In genomic region chr6:26389349-26389799, GRCh38 we compare ENCODE assay signal across 1 cellular context.
TF ChIP-seq lines count a peak whose summit lies in the region.

No MANE protein-coding gene starts in this region.

TF ChIP-seq in K562, 482 proteins besides CTCF, POLR2A, EP300 and RAD21 (continued from another document):
- TF ChIP-seq ARID3A (IDR thresholded peaks at IDR 0.05; ENCODE audit: borderline replicate concordance, low read depth, low read length) (no peak), HNRNPUL1 (IDR thresholded peaks at IDR 0.05; ENCODE audit: low read length) (no peak), CHD2 (IDR thresholded peaks at IDR 0.05; ENCODE audit: low read depth, low read length) (no peak), JUN (IDR thresholded peaks at IDR 0.05; ENCODE audit: borderline replicate concordance, low read depth, low read length) (peak; percentile 60), JUN (CRISPR knock-in tag; IDR thresholded peaks at IDR 0.05; ENCODE audit: borderline replicate concordance) (no peak), ZNF77 (CRISPR knock-in tag; IDR thresholded peaks at IDR 0.05) (no peak), FOXA3 (CRISPR knock-in tag; conservative IDR thresholded peaks at IDR 0.05 in 1 of 2, IDR thresholded peaks at IDR 0.05 in 1 of 2) (no peak), LCOR (CRISPR knock-in tag; IDR thresholded peaks at IDR 0.05) (no peak), CEBPG (CRISPR knock-in tag; IDR thresholded peaks at IDR 0.05) (peak; percentile 98), CEBPG (tag; conservative IDR thresholded peaks at IDR 0.05 in 1 of 2, IDR thresholded peaks at IDR 0.05 in 1 of 2) (peak; percentile 80 to 98), ESRRB (CRISPR knock-in tag; IDR thresholded peaks at IDR 0.05; ENCODE audit: borderline replicate concordance) (no peak), ZEB2 (IDR thresholded peaks at IDR 0.05) (peak; percentile 60; the same call in 1 of the 2 replicates), ATF4 (CRISPR knock-in tag; IDR thresholded peaks at IDR 0.05) (peak; percentile 71), ZNF324 (CRISPR knock-in tag; IDR thresholded peaks at IDR 0.05) (no peak), MITF (IDR thresholded peaks at IDR 0.05) (no peak), ZNF23 (CRISPR knock-in tag; IDR thresholded peaks at IDR 0.05) (no peak), ZKSCAN8 (CRISPR knock-in tag; IDR thresholded peaks at IDR 0.05) (no peak), ZNF449 (CRISPR knock-in tag; IDR thresholded peaks at IDR 0.05) (no peak), ZBTB34 (CRISPR knock-in tag; IDR thresholded peaks at IDR 0.05) (no peak), MLLT1 (IDR thresholded peaks at IDR 0.05) (peak; percentile 46 to 52; a peak in 2 of 4 replicates), ZNF436 (CRISPR knock-in tag; IDR thresholded peaks at IDR 0.05) (no peak), ZNF76 (CRISPR knock-in tag; IDR thresholded peaks at IDR 0.05; ENCODE audit: borderline replicate concordance) (no peak), C11orf30 (IDR thresholded peaks at IDR 0.05; ENCODE audit: low read depth) (peak; percentile 99), CBX8 (IDR thresholded peaks at IDR 0.05; ENCODE audit: borderline replicate concordance, extremely low read depth, low read depth, low read length, poor library complexity, severe bottlenecking) (no peak), RFX1 (IDR thresholded peaks at IDR 0.05) (no peak), CREB3 (tag; conservative IDR thresholded peaks at IDR 0.05; ENCODE audit: low read depth) (no peak)
- TF ChIP-seq, protein P1, sequence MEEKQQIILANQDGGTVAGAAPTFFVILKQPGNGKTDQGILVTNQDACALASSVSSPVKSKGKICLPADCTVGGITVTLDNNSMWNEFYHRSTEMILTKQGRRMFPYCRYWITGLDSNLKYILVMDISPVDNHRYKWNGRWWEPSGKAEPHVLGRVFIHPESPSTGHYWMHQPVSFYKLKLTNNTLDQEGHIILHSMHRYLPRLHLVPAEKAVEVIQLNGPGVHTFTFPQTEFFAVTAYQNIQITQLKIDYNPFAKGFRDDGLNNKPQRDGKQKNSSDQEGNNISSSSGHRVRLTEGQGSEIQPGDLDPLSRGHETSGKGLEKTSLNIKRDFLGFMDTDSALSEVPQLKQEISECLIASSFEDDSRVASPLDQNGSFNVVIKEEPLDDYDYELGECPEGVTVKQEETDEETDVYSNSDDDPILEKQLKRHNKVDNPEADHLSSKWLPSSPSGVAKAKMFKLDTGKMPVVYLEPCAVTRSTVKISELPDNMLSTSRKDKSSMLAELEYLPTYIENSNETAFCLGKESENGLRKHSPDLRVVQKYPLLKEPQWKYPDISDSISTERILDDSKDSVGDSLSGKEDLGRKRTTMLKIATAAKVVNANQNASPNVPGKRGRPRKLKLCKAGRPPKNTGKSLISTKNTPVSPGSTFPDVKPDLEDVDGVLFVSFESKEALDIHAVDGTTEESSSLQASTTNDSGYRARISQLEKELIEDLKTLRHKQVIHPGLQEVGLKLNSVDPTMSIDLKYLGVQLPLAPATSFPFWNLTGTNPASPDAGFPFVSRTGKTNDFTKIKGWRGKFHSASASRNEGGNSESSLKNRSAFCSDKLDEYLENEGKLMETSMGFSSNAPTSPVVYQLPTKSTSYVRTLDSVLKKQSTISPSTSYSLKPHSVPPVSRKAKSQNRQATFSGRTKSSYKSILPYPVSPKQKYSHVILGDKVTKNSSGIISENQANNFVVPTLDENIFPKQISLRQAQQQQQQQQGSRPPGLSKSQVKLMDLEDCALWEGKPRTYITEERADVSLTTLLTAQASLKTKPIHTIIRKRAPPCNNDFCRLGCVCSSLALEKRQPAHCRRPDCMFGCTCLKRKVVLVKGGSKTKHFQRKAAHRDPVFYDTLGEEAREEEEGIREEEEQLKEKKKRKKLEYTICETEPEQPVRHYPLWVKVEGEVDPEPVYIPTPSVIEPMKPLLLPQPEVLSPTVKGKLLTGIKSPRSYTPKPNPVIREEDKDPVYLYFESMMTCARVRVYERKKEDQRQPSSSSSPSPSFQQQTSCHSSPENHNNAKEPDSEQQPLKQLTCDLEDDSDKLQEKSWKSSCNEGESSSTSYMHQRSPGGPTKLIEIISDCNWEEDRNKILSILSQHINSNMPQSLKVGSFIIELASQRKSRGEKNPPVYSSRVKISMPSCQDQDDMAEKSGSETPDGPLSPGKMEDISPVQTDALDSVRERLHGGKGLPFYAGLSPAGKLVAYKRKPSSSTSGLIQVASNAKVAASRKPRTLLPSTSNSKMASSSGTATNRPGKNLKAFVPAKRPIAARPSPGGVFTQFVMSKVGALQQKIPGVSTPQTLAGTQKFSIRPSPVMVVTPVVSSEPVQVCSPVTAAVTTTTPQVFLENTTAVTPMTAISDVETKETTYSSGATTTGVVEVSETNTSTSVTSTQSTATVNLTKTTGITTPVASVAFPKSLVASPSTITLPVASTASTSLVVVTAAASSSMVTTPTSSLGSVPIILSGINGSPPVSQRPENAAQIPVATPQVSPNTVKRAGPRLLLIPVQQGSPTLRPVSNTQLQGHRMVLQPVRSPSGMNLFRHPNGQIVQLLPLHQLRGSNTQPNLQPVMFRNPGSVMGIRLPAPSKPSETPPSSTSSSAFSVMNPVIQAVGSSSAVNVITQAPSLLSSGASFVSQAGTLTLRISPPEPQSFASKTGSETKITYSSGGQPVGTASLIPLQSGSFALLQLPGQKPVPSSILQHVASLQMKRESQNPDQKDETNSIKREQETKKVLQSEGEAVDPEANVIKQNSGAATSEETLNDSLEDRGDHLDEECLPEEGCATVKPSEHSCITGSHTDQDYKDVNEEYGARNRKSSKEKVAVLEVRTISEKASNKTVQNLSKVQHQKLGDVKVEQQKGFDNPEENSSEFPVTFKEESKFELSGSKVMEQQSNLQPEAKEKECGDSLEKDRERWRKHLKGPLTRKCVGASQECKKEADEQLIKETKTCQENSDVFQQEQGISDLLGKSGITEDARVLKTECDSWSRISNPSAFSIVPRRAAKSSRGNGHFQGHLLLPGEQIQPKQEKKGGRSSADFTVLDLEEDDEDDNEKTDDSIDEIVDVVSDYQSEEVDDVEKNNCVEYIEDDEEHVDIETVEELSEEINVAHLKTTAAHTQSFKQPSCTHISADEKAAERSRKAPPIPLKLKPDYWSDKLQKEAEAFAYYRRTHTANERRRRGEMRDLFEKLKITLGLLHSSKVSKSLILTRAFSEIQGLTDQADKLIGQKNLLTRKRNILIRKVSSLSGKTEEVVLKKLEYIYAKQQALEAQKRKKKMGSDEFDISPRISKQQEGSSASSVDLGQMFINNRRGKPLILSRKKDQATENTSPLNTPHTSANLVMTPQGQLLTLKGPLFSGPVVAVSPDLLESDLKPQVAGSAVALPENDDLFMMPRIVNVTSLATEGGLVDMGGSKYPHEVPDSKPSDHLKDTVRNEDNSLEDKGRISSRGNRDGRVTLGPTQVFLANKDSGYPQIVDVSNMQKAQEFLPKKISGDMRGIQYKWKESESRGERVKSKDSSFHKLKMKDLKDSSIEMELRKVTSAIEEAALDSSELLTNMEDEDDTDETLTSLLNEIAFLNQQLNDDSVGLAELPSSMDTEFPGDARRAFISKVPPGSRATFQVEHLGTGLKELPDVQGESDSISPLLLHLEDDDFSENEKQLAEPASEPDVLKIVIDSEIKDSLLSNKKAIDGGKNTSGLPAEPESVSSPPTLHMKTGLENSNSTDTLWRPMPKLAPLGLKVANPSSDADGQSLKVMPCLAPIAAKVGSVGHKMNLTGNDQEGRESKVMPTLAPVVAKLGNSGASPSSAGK (IDR thresholded peaks at IDR 0.05) = no peak
- TF ChIP-seq, protein P2, sequence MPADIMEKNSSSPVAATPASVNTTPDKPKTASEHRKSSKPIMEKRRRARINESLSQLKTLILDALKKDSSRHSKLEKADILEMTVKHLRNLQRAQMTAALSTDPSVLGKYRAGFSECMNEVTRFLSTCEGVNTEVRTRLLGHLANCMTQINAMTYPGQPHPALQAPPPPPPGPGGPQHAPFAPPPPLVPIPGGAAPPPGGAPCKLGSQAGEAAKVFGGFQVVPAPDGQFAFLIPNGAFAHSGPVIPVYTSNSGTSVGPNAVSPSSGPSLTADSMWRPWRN (IDR thresholded peaks at IDR 0.05; ENCODE audit: low read depth) = no peak
- TF ChIP-seq, protein P3, sequence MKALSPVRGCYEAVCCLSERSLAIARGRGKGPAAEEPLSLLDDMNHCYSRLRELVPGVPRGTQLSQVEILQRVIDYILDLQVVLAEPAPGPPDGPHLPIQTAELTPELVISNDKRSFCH (CRISPR knock-in tag; IDR thresholded peaks at IDR 0.05) = no peak
- TF ChIP-seq, protein P3 (tag; IDR thresholded peaks at IDR 0.05) = peak; percentile 53; the same call in 1 of the 2 replicates
